23 cellular contexts compared by ENCODE assay signal in genomic region chr12:24979286-24979685, GRCh38. TPM values are rescaled to one million over a fixed set of nuclear protein-coding genes. Genes with fewer than 3 reads are reported as not detected.
DNase-seq lines count a peak whose midpoint lies in the region; ATAC-seq, FAIRE-seq and TF ChIP-seq lines count a peak whose summit lies in the region.
"Had no signal": no experiment of that assay in that cellular context is flagged by ENCODE, and none has a peak within 500 bp of the region (broad histone marks: within the 10 kb centered on the region; RNA-seq: fewer than 3 reads in every experiment).

No MANE protein-coding gene starts in this region.

- no peaks in the 10 kb centered on the region; the same call in 2 of the 3 replicates for H3K9me3 ChIP-seq in GM12878 (replicated peaks; ENCODE audit: control insufficient read depth, insufficient read depth, low read length)
- H3K9me3 ChIP-seq in naive thymus-derived CD4-positive, alpha-beta T cell (ENCODE audit: control insufficient read depth in 2 of 3, low read length in 3 of 3): peaks cover 0 to 4% (median 0%) of the 10 kb centered on the region in 3 experiments
- H3K9me3 ChIP-seq: sigmoid colon, transverse colon had no signal

- no peak overlapping the region for H3K9ac ChIP-seq in GM12878 (ENCODE audit: control insufficient read depth, insufficient read depth, low read length)

- H3K9me3 Mint-ChIP-seq in naive thymus-derived CD4-positive, alpha-beta T cell: peaks cover 2 to 22% (median 8%) of the 10 kb centered on the region in 11 donors
- H3K9me3 Mint-ChIP-seq in activated naive CD8-positive, alpha-beta T cell treated with anti-CD3 and anti-CD28 coated beads for 36 hours: peaks cover 16% of the 10 kb centered on the region

- in situ Hi-C loops in GM12878 (cut with MboI): no loop called here

- H2AFZ ChIP-seq in GM12878 (ENCODE audit: control insufficient read depth, low read depth, low read length): peak overlapping the region; percentile 15; the same call in 1 of the 2 replicates

- SMC1A ChIA-PET in GM12878 (lab: Charles Lee; ENCODE audit: uncharacterized antibody, unreplicated experiment): no interaction called here

- H3K4me1 Mint-ChIP-seq in naive thymus-derived CD4-positive, alpha-beta T cell: peaks cover 0 to 3% (median 0%) of the 10 kb centered on the region in 7 donors
- H3K4me1 Mint-ChIP-seq in activated naive CD8-positive, alpha-beta T cell treated with anti-CD3 and anti-CD28 coated beads for 36 hours: peaks cover 3% of the 10 kb centered on the region
- H3K4me1 Mint-ChIP-seq: activated naive CD4-positive, alpha-beta T cell treated with anti-CD3 and anti-CD28 coated beads, Interleukin-2, amount 50 U/mL, for 24 hours; T-helper 17 cell had no signal

- no peaks in the 10 kb centered on the region for H4K20me1 ChIP-seq in GM12878 (ENCODE audit: control insufficient read depth, insufficient read depth)

- H3K27ac ChIP-seq in GM12878 (ENCODE audit: control insufficient read depth, insufficient read depth): no peak overlapping the region
- H3K27ac ChIP-seq in naive thymus-derived CD4-positive, alpha-beta T cell (ENCODE audit: low read depth, low read length): no peak overlapping the region
- H3K27ac ChIP-seq: sigmoid colon, transverse colon had no signal

- CTCF ChIA-PET in GM12878 (lab: Yijun Ruan, JAX): no interaction called here
- CTCF ChIA-PET in naive thymus-derived CD4-positive, alpha-beta T cell (lab: Charles Lee): no interaction called here

- peaks cover 0 to 15% (median 6%) of the 10 kb centered on the region in 5 donors for H3K27me3 Mint-ChIP-seq in naive thymus-derived CD4-positive, alpha-beta T cell
- peaks cover 8% of the 10 kb centered on the region for H3K27me3 Mint-ChIP-seq in activated naive CD8-positive, alpha-beta T cell treated with anti-CD3 and anti-CD28 coated beads for 36 hours
- H3K27me3 Mint-ChIP-seq: activated naive CD4-positive, alpha-beta T cell treated with anti-CD3 and anti-CD28 coated beads, Interleukin-2, amount 50 U/mL, for 24 hours had no signal

- intact Hi-C loops in GM12878 (cut with micrococcal nuclease; ENCODE audit: unreplicated experiment): no loop called here
- intact Hi-C loops in naive thymus-derived CD4-positive, alpha-beta T cell (cut with micrococcal nuclease): no loop called here

- FAIRE-seq in GM12878 (lab: Jason Lieb, UNC): no peak
- FAIRE-seq: D721Med, G401.6, GM12891 had no signal

- TF ChIP-seq RAD21 in GM12878 (IDR thresholded peaks at IDR 0.05; ENCODE audit: insufficient read depth, low read depth, low read length): no peak

- H3K36me3 Mint-ChIP-seq in naive thymus-derived CD4-positive, alpha-beta T cell: peaks cover 0 to 6% (median 0%) of the 10 kb centered on the region in 5 donors
- H3K36me3 Mint-ChIP-seq in activated naive CD8-positive, alpha-beta T cell treated with anti-CD3 and anti-CD28 coated beads for 36 hours: peaks cover 8% of the 10 kb centered on the region

- RAD21 ChIA-PET in GM12878 (lab: Charles Lee; ENCODE audit: unreplicated experiment): interaction anchor here (1.1 kb wide), 1 partner anchor 12 kb away, joined by 3 read pairs; no protein-coding TSS in a partner anchor

- H3K4me3 ChIP-seq in NB4 (ENCODE audit: low read depth, low read length) (no peak overlapping the region), GM12878 (no peak overlapping the region)
- no peak overlapping the region for H3K4me3 ChIP-seq in naive thymus-derived CD4-positive, alpha-beta T cell (ENCODE audit: low read length)
- H3K4me3 ChIP-seq: sigmoid colon, transverse colon had no signal

- no peak overlapping the region for H3K4me3 Mint-ChIP-seq in naive thymus-derived CD4-positive, alpha-beta T cell
- H3K4me3 Mint-ChIP-seq in activated naive CD8-positive, alpha-beta T cell treated with anti-CD3 and anti-CD28 coated beads for 36 hours: no peak overlapping the region
- H3K4me3 Mint-ChIP-seq: activated naive CD4-positive, alpha-beta T cell treated with anti-CD3 and anti-CD28 coated beads, Interleukin-2, amount 50 U/mL, for 24 hours; T-helper 17 cell had no signal

- no TSS peak for BruUV-seq in GM12878 (replicated peaks; lab: Mats Ljungman, UMichigan)

- peaks cover 11% of the 10 kb centered on the region for H3K4me1 ChIP-seq in GM12878 (ENCODE audit: control insufficient read depth, insufficient read depth, low read length)
- no peaks in the 10 kb centered on the region for H3K4me1 ChIP-seq in naive thymus-derived CD4-positive, alpha-beta T cell (ENCODE audit: control insufficient read depth in 2 of 2, insufficient read depth in 2 of 2, low read length in 2 of 2)
- H3K4me1 ChIP-seq: transverse colon had no signal

- no peak for TF ChIP-seq EP300 in GM12878 (IDR thresholded peaks at IDR 0.05; ENCODE audit: borderline replicate concordance in 1 of 2, control insufficient read depth in 1 of 2, low read depth in 2 of 2, low read length in 2 of 2)

- WGBS in GM12878 (ENCODE audit: insufficient coverage, insufficient replicate concordance, low lambda C conversion rate, missing lambda C conversion rate): 43% methylated on average over 5 of the region's 5 CpGs

- H3K4me2 ChIP-seq in GM12878 (ENCODE audit: control insufficient read depth, insufficient read depth): no peak overlapping the region

- no peaks in the 10 kb centered on the region for H3K79me2 ChIP-seq in GM12878 (ENCODE audit: control insufficient read depth, insufficient read depth, low read length)

- TF ChIP-seq POLR2A in NB4 (IDR thresholded peaks at IDR 0.05; ENCODE audit: extremely low read depth, insufficient read length) (no peak), GM12878 (IDR thresholded peaks at IDR 0.05; ENCODE audit: low read depth, low read length) (no peak)

- no peaks in the 10 kb centered on the region for H3K27me3 ChIP-seq in GM12878 (replicated peaks in 1 of 2; ENCODE audit: control insufficient read depth in 2 of 2, insufficient read depth in 2 of 2, low read length in 1 of 2)
- no peaks in the 10 kb centered on the region for H3K27me3 ChIP-seq in naive thymus-derived CD4-positive, alpha-beta T cell (ENCODE audit: control insufficient read depth in 2 of 2, insufficient read depth in 2 of 2, low read length in 2 of 2)
- H3K27me3 ChIP-seq: sigmoid colon, transverse colon had no signal

- ATAC-seq in GM12878 (no peak), GM21390 (IDR thresholded peaks at IDR 0.05; ENCODE audit: unreplicated experiment) (no peak), GM19035 (IDR thresholded peaks at IDR 0.05; ENCODE audit: unreplicated experiment) (no peak)
- peak; percentile 64 for ATAC-seq in naive thymus-derived CD4-positive, alpha-beta T cell
- ATAC-seq: activated CD4-positive, CD25-positive, alpha-beta regulatory T cell treated with anti-CD3 and anti-CD28 coated beads, Interleukin-2, amount 50 U/mL, for 24 hours; T-helper 17 cell had no signal

- H3K36me3 ChIP-seq in GM12878 (ENCODE audit: control insufficient read depth in 2 of 2, insufficient read depth in 2 of 2, low read length in 1 of 2): no peaks in the 10 kb centered on the region
- H3K36me3 ChIP-seq in naive thymus-derived CD4-positive, alpha-beta T cell (ENCODE audit: control insufficient read depth in 2 of 3, insufficient read depth in 3 of 3, low read length in 3 of 3): no peaks in the 10 kb centered on the region
- H3K36me3 ChIP-seq: sigmoid colon, transverse colon had no signal

- peak; percentile 71 for DNase-seq in GDM1 (lab: John Stamatoyannopoulos, UW)
- DNase-seq in NB4 (ENCODE audit: low read depth): peak; percentile 75
- DNase-seq in GM12878 (ENCODE audit: low read depth, low spot score): no peak
- DNase-seq in naive thymus-derived CD4-positive, alpha-beta T cell: no peak
- DNase-seq in middle frontal gyrus (ENCODE audit: extremely low spot score, low spot score): no peak
- DNase-seq in activated naive CD8-positive, alpha-beta T cell treated with anti-CD3 and anti-CD28 coated beads for 36 hours: no peak
- DNase-seq: activated CD8-positive, alpha-beta memory T cell treated with anti-CD3 and anti-CD28 coated beads for 24 hours; activated T-cell treated with anti-CD3 and anti-CD28 coated beads, Interleukin-2, amount 50 U/mL, for 48 hours; glutamatergic neuron; NCI-H1092; NCI-H2081 treated with DMSO at 0.1 percent for 48 hours; NCI-H510A; sigmoid colon; stimulated activated naive CD4-positive, alpha-beta T cell treated with Interleukin-2 at 50 U/mL for 16 hours; T-helper 17 cell; transverse colon had no signal

- POLR2A ChIA-PET in GM12878 (lab: Charles Lee): no interaction called here
- POLR2A ChIA-PET in naive thymus-derived CD4-positive, alpha-beta T cell (lab: Charles Lee): no interaction called here

- H3K27ac Mint-ChIP-seq in naive thymus-derived CD4-positive, alpha-beta T cell: no peak overlapping the region
- no peak overlapping the region for H3K27ac Mint-ChIP-seq in activated naive CD8-positive, alpha-beta T cell treated with anti-CD3 and anti-CD28 coated beads for 36 hours
- H3K27ac Mint-ChIP-seq: activated naive CD4-positive, alpha-beta T cell treated with anti-CD3 and anti-CD28 coated beads, Interleukin-2, amount 50 U/mL, for 24 hours; T-helper 17 cell had no signal

- TF ChIP-seq CTCF in NB4 (IDR thresholded peaks at IDR 0.05; ENCODE audit: low read depth, low read length) (no peak), GM12878 (IDR thresholded peaks at IDR 0.05 in 2 of 3, conservative IDR thresholded peaks at IDR 0.05 in 1 of 3; ENCODE audit: control insufficient read depth in 2 of 3, extremely low read depth in 1 of 3, insufficient read depth in 1 of 3, low read depth in 3 of 3, low read length in 3 of 3) (no peak)

RNA-seq across cellular contexts. Expression of gene BCAT1, which starts 30.4 kb away (rescaled TPM):
- 74.1 and 84.6 TPM in 2 replicates for total RNA-seq in GM12878 (2013; cell fraction: nucleolus; rRNA removed)
- 89.3 and 106 TPM in 2 replicates for total RNA-seq in GM12878 (2014; rRNA removed)
- 122 and 123 TPM in 2 replicates for total RNA-seq in GM12878 (2014; rRNA removed; fragmentation: Illumina TruSeq; extraction: Trizol)
- total RNA-seq in GM12878 (2021): 187 and 203 TPM in 2 replicates
- polyA plus RNA-seq in GM12878 (2011; ENCODE audit: low read depth): 14.8 TPM
- polyA plus RNA-seq in GM12878 (2011; rRNA removed): 31.2 and 47.4 TPM in 2 replicates
- polyA plus RNA-seq in GM12878 (2011; cell fraction: cytosol; rRNA removed): 10.6 and 17.6 TPM in 2 replicates
- polyA plus RNA-seq in GM12878 (2011; cell fraction: nucleus; rRNA removed): 15.1 and 18.7 TPM in 2 replicates
- polyA plus RNA-seq in GM12878 (2012): 21.9 and 34.6 TPM in 2 replicates
- 74.4 and 107 TPM in 2 replicates for polyA plus RNA-seq in GM12878 (2014; fragmentation: Illumina TruSeq; extraction: Trizol)
- polyA plus RNA-seq in GM12878 (2014; fragmentation: Nextera tagmentation; extraction: Ambion mirVana): 10 to 100 TPM; 26.2 to 38.1 TPM
- 44.6 and 50.4 TPM in 2 replicates for polyA plus RNA-seq in GM12878 (2014; rRNA removed)
- 100 to 1,000 TPM; 153 to 162 TPM for polyA plus RNA-seq in GM12878 (2016; fragmentation: Nextera tagmentation; extraction: Ambion mirVana)
- polyA minus RNA-seq in GM12878 (2011; rRNA and poly(A)+ RNA removed): 61.8 and 62.7 TPM in 2 replicates
- 35.9 and 38.3 TPM in 2 replicates for polyA minus RNA-seq in GM12878 (2011; cell fraction: cytosol; rRNA and poly(A)+ RNA removed)
- polyA minus RNA-seq in GM12878 (2011; cell fraction: nucleus; rRNA and poly(A)+ RNA removed): 27.0 and 40.6 TPM in 2 replicates
- 10 to 100 TPM in 1 of 5 experiments, 1 to 10 TPM in 3, under 1 TPM in 1; 0.70 to 29.3 (median 1.9) TPM for total RNA-seq in naive thymus-derived CD4-positive, alpha-beta T cell
- under 1 TPM; 0.71 to 0.96 TPM for polyA plus RNA-seq in naive thymus-derived CD4-positive, alpha-beta T cell
- total RNA-seq in activated naive CD8-positive, alpha-beta T cell treated with anti-CD3 and anti-CD28 coated beads for 36 hours: 10 to 100 TPM; 58.7 to 59.6 TPM

Comparison
In these comparisons a context has a peak if more than half of its experiments do, and no peak if none do; other contexts are left out.
1. DNase-seq: peak in GDM1 (single experiment) and NB4 (single experiment); none in GM12878 (single experiment), naive thymus-derived CD4-positive, alpha-beta T cell (0 of 9), middle frontal gyrus (single experiment) and activated naive CD8-positive, alpha-beta T cell treated with anti-CD3 and anti-CD28 coated beads for 36 hours (single experiment).